ENCODE assay signal across 16 cellular contexts in the genomic region with DNA sequence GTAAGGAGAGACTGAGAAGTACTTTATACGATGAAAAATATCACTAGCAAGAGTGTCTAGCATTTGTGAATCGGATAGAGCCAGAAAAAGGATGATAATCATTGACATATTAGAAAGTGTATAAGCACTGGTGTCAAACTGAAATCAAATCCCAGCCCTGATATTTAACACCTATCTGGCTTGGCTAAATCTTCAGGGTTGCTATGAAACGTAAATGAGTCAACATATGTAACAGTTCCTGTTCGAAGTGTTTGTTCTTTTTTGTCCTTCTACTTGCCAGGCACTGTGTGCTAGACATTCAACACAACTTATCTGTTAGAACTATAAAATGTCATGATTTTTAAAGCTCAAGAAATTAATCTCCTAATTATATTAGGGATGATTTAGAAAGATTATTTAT. TPM values are rescaled to one million over a fixed set of nuclear protein-coding genes. Genes with fewer than 3 reads are reported as not detected.
A peak's percentile ranks its signal among the peaks of the same experiment; 100 is the strongest.
DNase-seq lines count a peak whose midpoint lies in the region; ATAC-seq lines count a peak whose summit lies in the region.
"Had no signal": no experiment of that assay in that cellular context is flagged by ENCODE, and none has a peak within 500 bp of the region (broad histone marks: within the 10 kb centered on the region; RNA-seq: fewer than 3 reads in every experiment).

No MANE protein-coding gene starts in this region.

- no peaks in the 10 kb centered on the region for H3K27me3 Mint-ChIP-seq in activated T-helper 17 cell treated with anti-CD3 and anti-CD28 coated beads, Interleukin-2, amount 50 U/mL, for 72 hours
- no peaks in the 10 kb centered on the region for H3K27me3 Mint-ChIP-seq in immature natural killer cell (ENCODE audit: low read depth in 3 of 3)
- H3K27me3 Mint-ChIP-seq: stimulated activated naive CD8-positive, alpha-beta T cell treated with anti-CD3 and anti-CD28 coated beads, Interleukin-15, Interleukin-2, amounts not matched to agents 100 ng/mL and 50 ng/mL, for 24 hours had no signal

- no peaks in the 10 kb centered on the region for H3K4me1 Mint-ChIP-seq in activated T-helper 17 cell treated with anti-CD3 and anti-CD28 coated beads, Interleukin-2, amount 50 U/mL, for 72 hours
- H3K4me1 Mint-ChIP-seq in immature natural killer cell = peaks cover 4 to 6% of the 10 kb centered on the region in 2 donors
- H3K4me1 Mint-ChIP-seq: CD14-positive monocyte had no signal

- peak overlapping the region; percentile 52 for H3K27ac Mint-ChIP-seq in activated T-helper 17 cell treated with anti-CD3 and anti-CD28 coated beads, Interleukin-2, amount 50 U/mL, for 72 hours
- H3K27ac Mint-ChIP-seq in immature natural killer cell = peak overlapping the region in 1 of 6 donors; percentile 22
- H3K27ac Mint-ChIP-seq: stimulated activated naive CD8-positive, alpha-beta T cell treated with anti-CD3 and anti-CD28 coated beads, Interleukin-15, Interleukin-2, amounts not matched to agents 100 ng/mL and 50 ng/mL, for 24 hours had no signal

- peaks cover 10% of the 10 kb centered on the region for H3K36me3 Mint-ChIP-seq in activated T-helper 17 cell treated with anti-CD3 and anti-CD28 coated beads, Interleukin-2, amount 50 U/mL, for 72 hours (ENCODE audit: low read depth)
- peaks cover 11 to 35% (median 17%) of the 10 kb centered on the region in 3 donors for H3K36me3 Mint-ChIP-seq in immature natural killer cell

- H3K4me3 Mint-ChIP-seq in activated T-helper 17 cell treated with anti-CD3 and anti-CD28 coated beads, Interleukin-2, amount 50 U/mL, for 72 hours = no peak overlapping the region
- H3K4me3 Mint-ChIP-seq in immature natural killer cell = no peak overlapping the region
- H3K4me3 Mint-ChIP-seq: CD14-positive monocyte; stimulated activated naive CD8-positive, alpha-beta T cell treated with anti-CD3 and anti-CD28 coated beads, Interleukin-15, Interleukin-2, amounts not matched to agents 100 ng/mL and 50 ng/mL, for 24 hours had no signal

- ATAC-seq in activated T-helper 17 cell treated with anti-CD3 and anti-CD28 coated beads, Interleukin-2, amount 50 U/mL, for 72 hours (replicated peaks) = no peak
- peak; percentile 80 for ATAC-seq in left ventricle myocardium superior

- no peaks in the 10 kb centered on the region for H3K9me3 Mint-ChIP-seq in activated T-helper 17 cell treated with anti-CD3 and anti-CD28 coated beads, Interleukin-2, amount 50 U/mL, for 72 hours
- no peaks in the 10 kb centered on the region for H3K9me3 Mint-ChIP-seq in immature natural killer cell
- H3K9me3 Mint-ChIP-seq: CD14-positive monocyte; stimulated activated naive CD8-positive, alpha-beta T cell treated with anti-CD3 and anti-CD28 coated beads, Interleukin-15, Interleukin-2, amounts not matched to agents 100 ng/mL and 50 ng/mL, for 24 hours had no signal

- DNase-seq in D341Med (ENCODE audit: low spot score) (peak; percentile 22), LHCN-M2 (ENCODE audit: low read depth) (peak; percentile 71), left ventricle myocardium superior (no peak), putamen (ENCODE audit: low spot score) (no peak), NCI-H446 (lab: John Stamatoyannopoulos, UW) (no peak), NCI-H1930 (lab: John Stamatoyannopoulos, UW) (no peak), immature natural killer cell (no peak)
- DNase-seq: NCI-H187; ovary; SHP77 treated with DMSO at 0.1 percent for 48 hours; stimulated activated CD4-positive, alpha-beta T cell treated with anti-CD3 and anti-CD28 coated beads, Interleukin-2, amount 100 ng/mL, for 48 hours; WERI-Rb-1 had no signal

- intact Hi-C loops in left ventricle myocardium superior (cut with micrococcal nuclease) = no loop called here

RNA-seq across cellular contexts. Expression of a gene that starts 40.8 kb away (rescaled TPM):
- total RNA-seq in LHCN-M2 (2014; rRNA removed) = not detected in 2 replicates
- polyA plus RNA-seq in LHCN-M2 (2012) = 0.04 TPM
- not detected for total RNA-seq in activated T-helper 17 cell treated with anti-CD3 and anti-CD28 coated beads, Interleukin-2, amount 50 U/mL, for 72 hours
- not detected for total RNA-seq in left ventricle myocardium superior
- not detected for polyA plus RNA-seq in immature natural killer cell
- total RNA-seq: kidney epithelial cell had no signal
- polyA plus RNA-seq: CD14-positive monocyte, ovary had no signal

Comparison
In these comparisons a context has a peak if more than half of its experiments do, and no peak if none do; other contexts are left out.
1. DNase-seq: peak in D341Med (single experiment) and LHCN-M2 (single experiment); none in left ventricle myocardium superior (single experiment), putamen (single experiment), NCI-H446 (0 of 2), NCI-H1930 (0 of 2) and immature natural killer cell (0 of 3).